Comparison of ENCODE assay signal across 11 cellular contexts in the genomic region with DNA sequence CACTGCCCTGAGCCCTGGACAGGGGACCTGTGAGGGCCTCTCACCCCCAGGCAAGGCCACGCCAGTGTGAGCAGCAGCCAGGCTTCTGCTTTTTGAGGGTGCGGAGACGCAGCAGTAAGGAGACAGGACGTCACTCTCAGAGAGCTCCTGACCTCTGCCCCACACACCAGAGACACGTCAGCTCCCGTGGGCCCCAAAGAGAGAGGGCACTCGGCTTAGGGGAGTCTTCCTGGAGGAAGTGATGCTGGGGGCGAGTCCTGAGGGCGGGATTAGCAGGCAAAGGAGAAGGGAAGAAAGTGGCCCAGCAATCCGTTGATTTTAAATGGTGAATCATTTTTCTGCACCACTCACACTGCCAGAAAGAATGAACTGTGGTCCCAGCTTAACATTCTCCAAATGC. TPM values are rescaled to one million over a fixed set of nuclear protein-coding genes. Genes with fewer than 3 reads are reported as not detected.
A peak's percentile ranks its signal among the peaks of the same experiment; 100 is the strongest.
DNase-seq lines count a peak whose midpoint lies in the region; ATAC-seq, FAIRE-seq and TF ChIP-seq lines count a peak whose summit lies in the region.
"Had no signal": no experiment of that assay in that cellular context is flagged by ENCODE, and none has a peak within 500 bp of the region (broad histone marks: within the 10 kb centered on the region; RNA-seq: fewer than 3 reads in every experiment).

No MANE protein-coding gene starts in this region.

- DNase-seq in A172 (ENCODE audit: low spot score): peak; percentile 55
- peak; percentile 44 for DNase-seq in ELR (ENCODE audit: low read depth)
- peak; percentile 19 for DNase-seq in amniotic epithelial cell (ENCODE audit: low read depth)
- peak; percentile 44 for DNase-seq in myocyte (ENCODE audit: low read depth)
- no peak for DNase-seq in COLO668 (lab: John Stamatoyannopoulos, UW; ENCODE audit: unreplicated experiment)
- DNase-seq in DMS53 (lab: John Stamatoyannopoulos, UW): no peak
- no peak for DNase-seq in GM12891 (ENCODE audit: insufficient read length, low spot score)
- DNase-seq: central memory CD4-positive, alpha-beta T cell; Kasumi-1; stimulated activated CD4-positive, alpha-beta T cell treated with anti-CD3 and anti-CD28 coated beads, Interleukin-2, amount 100 ng/mL, for 48 hours had no signal

- no peak for FAIRE-seq in GM12891 (lab: Jason Lieb, UNC)

- TF ChIP-seq POLR2A in GM12891 (IDR thresholded peaks at IDR 0.05; ENCODE audit: low read depth, low read length): no peak

- no peak for ATAC-seq in HG03045 (IDR thresholded peaks at IDR 0.05; ENCODE audit: unreplicated experiment)

TF ChIP-seq in GM12891, 5 proteins besides CTCF, POLR2A, EP300 and RAD21:
- TF ChIP-seq POLR2AphosphoS5 (IDR thresholded peaks at IDR 0.05; ENCODE audit: low read depth, low read length) (no peak), POU2F2 (IDR thresholded peaks at IDR 0.05; ENCODE audit: low read depth, low read length) (no peak)

RNA-seq across cellular contexts. Expression of gene SLC9A3, which starts 24.0 kb away (rescaled TPM):
- total RNA-seq in A172 (2014; rRNA removed; shearing (Covaris generic)): 4.7 and 5.8 TPM in 2 replicates
- total RNA-seq in myocyte: 5.4 and 6.8 TPM in 2 replicates
- 1.5 TPM for polyA plus RNA-seq in myocyte (2012)
- 1.8 TPM for polyA plus RNA-seq in GM12891 (2012; ENCODE audit: low read depth, missing spikeins)

Comparison
In these comparisons a context has a peak if more than half of its experiments do, and no peak if none do; other contexts are left out.
1. DNase-seq: peak in A172 (single experiment), ELR (single experiment), amniotic epithelial cell (single experiment) and myocyte (single experiment); none in COLO668 (single experiment), DMS53 (single experiment) and GM12891 (single experiment).